34 cellular contexts compared by ENCODE assay signal in genomic region chr7:133314084-133314483, GRCh38.
"Had no signal": no experiment of that assay in that cellular context is flagged by ENCODE, and none has a peak within 500 bp of the region (broad histone marks: within the 10 kb centered on the region; RNA-seq: fewer than 3 reads in every experiment).

No MANE protein-coding gene starts in this region.

- DNase-seq: Karpas-422, Kasumi-1, KG1, MG63, MM.1S, MV-4-11, NCI-H1048, NCI-H1092, NCI-H1092 treated with DMSO at 0.1 percent for 48 hours, NCI-H1105, NCI-H1105 treated with DMSO at 0.1 percent for 48 hours, NCI-H1417, NCI-H1417 treated with DMSO at 0.1 percent for 48 hours, NCI-H1436, NCI-H1436 treated with DMSO at 0.1 percent for 48 hours, NCI-H146, NCI-H1694, NCI-H1694 treated with DMSO at 0.1 percent for 48 hours, NCI-H187, NCI-H187 treated with DMSO at 0.1 percent for 48 hours, NCI-H1930, NCI-H2029, NCI-H2029 treated with DMSO at 0.1 percent for 48 hours, NCI-H2081, NCI-H2081 treated with DMSO at 0.1 percent for 48 hours, NCI-H2107, NCI-H2171, NCI-H2171 treated with DMSO at 0.1 percent for 48 hours, NCI-H2227 treated with DMSO at 0.1 percent for 48 hours, NCI-H226, NCI-H345, NCI-H446, NCI-H446 treated with DMSO at 0.1 percent for 48 hours, NCI-H510A had no signal
